In genomic region chr21:46154955-46155513, GRCh38 we compare ENCODE assay signal across 16 cellular contexts. TPM values are rescaled to one million over a fixed set of nuclear protein-coding genes. Genes with fewer than 3 reads are reported as not detected.
DNase-seq lines count a peak whose midpoint lies in the region; ATAC-seq, FAIRE-seq and TF ChIP-seq lines count a peak whose summit lies in the region.
"Had no signal": no experiment of that assay in that cellular context is flagged by ENCODE, and none has a peak within 500 bp of the region (broad histone marks: within the 10 kb centered on the region; RNA-seq: fewer than 3 reads in every experiment).

No MANE protein-coding gene starts in this region.

- H4K8ac ChIP-seq in H1 (ENCODE audit: extremely low read depth, insufficient read depth, low read length) = peak overlapping the region; percentile 3; the same call in 1 of the 2 replicates

- no peak for FAIRE-seq in H1 (lab: Jason Lieb, UNC)
- FAIRE-seq: H54 had no signal

- H3K27me3 ChIP-seq in right atrium auricular region (no peaks in the 10 kb centered on the region), H1 (replicated peaks in 1 of 4; ENCODE audit: control insufficient read depth in 3 of 4, extremely low read depth in 1 of 4, insufficient read depth in 3 of 4, low read length in 3 of 4) (no peaks in the 10 kb centered on the region), vagina (no peaks in the 10 kb centered on the region)

- H2BK12ac ChIP-seq in H1 (ENCODE audit: low read depth, low read length) = no peak overlapping the region

- peaks cover 0 to 4% of the 10 kb centered on the region in 2 experiments for H4K20me1 ChIP-seq in H1 (replicated peaks in 1 of 2; ENCODE audit: control insufficient read depth in 1 of 2, insufficient read depth in 2 of 2, low read length in 2 of 2)

- TF ChIP-seq POLR2A in H1 (IDR thresholded peaks at IDR 0.05; ENCODE audit: control extremely low read depth in 1 of 2, low read depth in 2 of 2, low read length in 2 of 2) = no peak
- no peak for TF ChIP-seq POLR2A in vagina (IDR thresholded peaks at IDR 0.05)

- no peak for TF ChIP-seq RAD21 in H1 (IDR thresholded peaks at IDR 0.05 in 1 of 2, conservative IDR thresholded peaks at IDR 0.05 in 1 of 2; ENCODE audit: low read depth in 2 of 2, low read length in 2 of 2)

- H3K18ac ChIP-seq in H1 (ENCODE audit: extremely low read depth, low read length) = no peak overlapping the region

- H4K91ac ChIP-seq in H1 (replicated peaks; ENCODE audit: insufficient read length, low read length) = no peak overlapping the region

- no peak overlapping the region for H3K4ac ChIP-seq in H1 (replicated peaks; ENCODE audit: insufficient read length, low read depth, low read length)

- peaks cover 0 to 12% of the 10 kb centered on the region in 2 donors for H3K4me1 ChIP-seq in right atrium auricular region
- H3K4me1 ChIP-seq in H1 (replicated peaks in 1 of 4; ENCODE audit: control insufficient read depth in 3 of 4, insufficient read depth in 4 of 4, low read length in 3 of 4) = peaks cover 0 to 24% (median 15%) of the 10 kb centered on the region in 4 experiments; a peak in 5 of 7 replicates
- H3K4me1 ChIP-seq in vagina = peaks cover 12% of the 10 kb centered on the region

- intact Hi-C loops in left ventricle myocardium superior (cut with micrococcal nuclease) = no loop called here
- intact Hi-C loops in vagina (cut with DNase I) = no loop called here

- H4K5ac ChIP-seq in H1 (ENCODE audit: insufficient read length, low read depth, low read length) = no peak overlapping the region

- no peak overlapping the region for H3K4me2 ChIP-seq in H1 (ENCODE audit: insufficient read depth in 1 of 2, low read depth in 2 of 2, low read length in 2 of 2)

- no peak for TF ChIP-seq EP300 in H1 (IDR thresholded peaks at IDR 0.05; ENCODE audit: borderline replicate concordance in 1 of 2, low read depth in 2 of 2, low read length in 2 of 2)

- H3K4me3 ChIP-seq in right atrium auricular region = no peak overlapping the region
- H3K4me3 ChIP-seq in H1 (ENCODE audit: extremely low read depth in 1 of 4, insufficient read depth in 2 of 4, low read depth in 3 of 4, low read length in 4 of 4) = no peak overlapping the region
- no peak overlapping the region for H3K4me3 ChIP-seq in vagina
- H3K4me3 ChIP-seq: lung had no signal

- no peaks in the 10 kb centered on the region; the same call in 1 of the 2 replicates for H3K79me1 ChIP-seq in H1 (ENCODE audit: low read depth, low read length)

- H3K9ac ChIP-seq in H1 (replicated peaks in 1 of 4; ENCODE audit: extremely low read depth in 1 of 4, low read depth in 3 of 4, low read length in 3 of 4) = no peak overlapping the region

- no peaks in the 10 kb centered on the region for H3K79me2 ChIP-seq in H1 (ENCODE audit: control insufficient read depth in 1 of 2, insufficient read depth in 2 of 2, low read length in 2 of 2)

- H2BK15ac ChIP-seq in H1 (ENCODE audit: low read length) = no peak overlapping the region

- POLR2A ChIA-PET in H1 (lab: Charles Lee; ENCODE audit: partially characterized antibody) = no interaction called here

- H3K27ac ChIP-seq in right atrium auricular region (no peak overlapping the region), H1 (ENCODE audit: low read depth, low read length) (no peak overlapping the region), vagina (no peak overlapping the region)

- no peak overlapping the region for H2BK5ac ChIP-seq in H1 (ENCODE audit: low read depth, low read length)

- H3K23ac ChIP-seq in H1 (ENCODE audit: insufficient read length) = no peak overlapping the region

- TF ChIP-seq CTCF in right atrium auricular region (IDR thresholded peaks at IDR 0.05) = no peak
- TF ChIP-seq CTCF in H1 (IDR thresholded peaks at IDR 0.05; ENCODE audit: control extremely low read depth in 1 of 3, insufficient read depth in 1 of 3, low read depth in 1 of 3, low read length in 3 of 3) = no peak
- TF ChIP-seq CTCF in omental fat pad (IDR thresholded peaks at IDR 0.05) = no peak
- no peak for TF ChIP-seq CTCF in vagina (IDR thresholded peaks at IDR 0.05)

- 92% methylated on average over 14 of the region's 16 CpGs; no CpG with 5 or more reads in 1 of the 2 experiments for WGBS in H1 (ENCODE audit: extremely low coverage in 1 of 2, insufficient coverage in 1 of 2, insufficient read length in 1 of 2, insufficient replicate concordance in 2 of 2, low coverage in 1 of 2, low lambda C conversion rate in 2 of 2, missing lambda C conversion rate in 1 of 2), 2 experiments

- no peak overlapping the region for H3K14ac ChIP-seq in H1 (ENCODE audit: insufficient read length)

- H2BK120ac ChIP-seq in H1 (replicated peaks; ENCODE audit: low read depth, low read length) = no peak overlapping the region

- no peaks in the 10 kb centered on the region for H3K23me2 ChIP-seq in H1 (ENCODE audit: low read depth, low read length)

- ATAC-seq in left ventricle myocardium superior (no peak), omental fat pad (ENCODE audit: low FRiP score) (no peak)
- ATAC-seq: Panc1 had no signal

- H3K9me3 ChIP-seq in right atrium auricular region = no peaks in the 10 kb centered on the region
- 0 out of 4 replicates have a peak, but pooled peaks cover 0 to 3% of the 10 kb centered on the region in 2 experiments for H3K9me3 ChIP-seq in H1 (ENCODE audit: insufficient read depth in 2 of 2, low read depth in 1 of 2, low read length in 1 of 2)
- H3K9me3 ChIP-seq in vagina = no peaks in the 10 kb centered on the region

- H2AFZ ChIP-seq in H1 (ENCODE audit: low read length) = no peak overlapping the region

- H2BK20ac ChIP-seq in H1 (ENCODE audit: low read length) = no peak overlapping the region

- DNase-seq in left ventricle myocardium superior (peak; percentile 22), right atrium auricular region (ENCODE audit: low spot score) (no peak), H1 (ENCODE audit: low read depth in 1 of 2, low spot score in 2 of 2) (peak in 1 of 2 experiments; percentile 43), omental fat pad (ENCODE audit: low spot score) (peak; percentile 2), vagina (ENCODE audit: extremely low spot score in 2 of 2) (peak; percentile 77 to 78), epidermal melanocyte (ENCODE audit: insufficient read length, low spot score) (no peak), NOMO-1 (lab: John Stamatoyannopoulos, UW; ENCODE audit: unreplicated experiment in 2 of 2) (no peak), SW 1271 (lab: John Stamatoyannopoulos, UW) (no peak)
- DNase-seq: activated CD4-positive, alpha-beta T cell treated with anti-CD3 and anti-CD28 coated beads, Interleukin-2, amount 50 U/mL, for 1 hour; central memory CD4-positive, alpha-beta T cell; COR-L47; NCI-H1092 treated with DMSO at 0.1 percent for 48 hours; NCI-H748 treated with DMSO at 0.1 percent for 48 hours had no signal

- no peaks in the 10 kb centered on the region for H3K36me3 ChIP-seq in right atrium auricular region
- H3K36me3 ChIP-seq in H1 (ENCODE audit: control insufficient read depth in 2 of 4, insufficient read depth in 4 of 4, low read length in 3 of 4) = peaks cover 0 to 4% (median under 1%) of the 10 kb centered on the region in 4 experiments; a peak in 2 of 8 replicates
- H3K36me3 ChIP-seq in vagina = no peaks in the 10 kb centered on the region

- no peak overlapping the region for H3K56ac ChIP-seq in H1 (replicated peaks; ENCODE audit: insufficient read length, low read depth, low read length)

- no peak overlapping the region for H2AK5ac ChIP-seq in H1 (ENCODE audit: low read depth, low read length)

- CTCF ChIA-PET in H1 (lab: Charles Lee; ENCODE audit: partially characterized antibody) = interaction anchor here (1.0 to 3.0 kb wide), 3 partner anchors 12 to 14 kb away, joined by 3 to 39 read pairs (median 5); no protein-coding TSS in a partner anchor

RNA-seq across cellular contexts. Expression of gene FTCD, which starts 0.3 kb away (rescaled TPM):
- total RNA-seq in left ventricle myocardium superior (1.5 TPM), right atrium auricular region (under 1 TPM in 1 of 2 donors, not detected in 1; 0.24 TPM), omental fat pad (not detected), vagina (not detected)
- 3.3 and 6.0 TPM in 2 replicates for total RNA-seq in H1 (2021; fragmentation: NEBNext Ultra II Directional; extraction: Animal tissue kit (Norgen Biotek cat#: 25700))
- 4.9 and 7.3 TPM in 2 replicates for polyA plus RNA-seq in H1 (2011; rRNA removed)
- 5.2 TPM for polyA plus RNA-seq in H1 (2011; cell fraction: cytosol; rRNA removed)
- polyA plus RNA-seq in H1 (2011; cell fraction: nucleus; rRNA removed) = 21.4 TPM
- polyA plus RNA-seq in H1 (2012, experiment 1 of 2) = 5.9 to 9.8 TPM (median 7.8 TPM) in 4 replicates
- polyA plus RNA-seq in H1 (2012, experiment 2 of 2) = 2.3 TPM
- polyA plus RNA-seq in H1 (2013, experiment 1 of 2) = 3.9 TPM
- 4.0 TPM for polyA plus RNA-seq in H1 (2013, experiment 2 of 2)
- polyA minus RNA-seq in H1 (2011; rRNA and poly(A)+ RNA removed) = 3.0 and 4.7 TPM in 2 replicates
- 6.4 TPM for polyA minus RNA-seq in H1 (2011; cell fraction: cytosol; rRNA and poly(A)+ RNA removed)
- 6.1 TPM for polyA minus RNA-seq in H1 (2011; cell fraction: nucleus; rRNA and poly(A)+ RNA removed)

RNA-seq across cellular contexts. Expression of gene SPATC1L, which starts 29.2 kb away (rescaled TPM):
- 12.0 TPM for total RNA-seq in left ventricle myocardium superior
- 10 to 100 TPM in 1 of 2 donors, 1 to 10 TPM in 1; 8.7 to 12.5 TPM for total RNA-seq in right atrium auricular region
- 49.4 and 50.0 TPM in 2 replicates for total RNA-seq in H1 (2021; fragmentation: NEBNext Ultra II Directional; extraction: Animal tissue kit (Norgen Biotek cat#: 25700))
- polyA plus RNA-seq in H1 (2011; rRNA removed) = 24.9 and 44.8 TPM in 2 replicates
- polyA plus RNA-seq in H1 (2011; cell fraction: cytosol; rRNA removed) = 16.4 TPM
- 43.3 TPM for polyA plus RNA-seq in H1 (2011; cell fraction: nucleus; rRNA removed)
- polyA plus RNA-seq in H1 (2012, experiment 1 of 2) = 38.0 to 56.9 TPM (median 53.3 TPM) in 4 replicates
- 50.4 TPM for polyA plus RNA-seq in H1 (2012, experiment 2 of 2)
- polyA plus RNA-seq in H1 (2013, experiment 1 of 2) = 48.1 TPM
- 48.0 TPM for polyA plus RNA-seq in H1 (2013, experiment 2 of 2)
- 6.2 and 7.1 TPM in 2 replicates for polyA minus RNA-seq in H1 (2011; rRNA and poly(A)+ RNA removed)
- polyA minus RNA-seq in H1 (2011; cell fraction: cytosol; rRNA and poly(A)+ RNA removed) = 30.3 TPM
- polyA minus RNA-seq in H1 (2011; cell fraction: nucleus; rRNA and poly(A)+ RNA removed) = 21.2 TPM
- total RNA-seq in omental fat pad = 1 to 10 TPM in 3 of 4 donors, under 1 TPM in 1; 0.96 to 8.0 (median 2.8) TPM
- 5.2 TPM for total RNA-seq in vagina

RNA-seq across cellular contexts. Expression of gene COL6A2, which starts 57.1 kb away (rescaled TPM):
- 196 TPM for total RNA-seq in left ventricle myocardium superior
- 100 to 1,000 TPM; 249 to 252 TPM for total RNA-seq in right atrium auricular region
- 60.6 and 62.7 TPM in 2 replicates for total RNA-seq in H1 (2021; fragmentation: NEBNext Ultra II Directional; extraction: Animal tissue kit (Norgen Biotek cat#: 25700))
- 60.1 and 79.2 TPM in 2 replicates for polyA plus RNA-seq in H1 (2011; rRNA removed)
- 60.4 TPM for polyA plus RNA-seq in H1 (2011; cell fraction: cytosol; rRNA removed)
- 219 TPM for polyA plus RNA-seq in H1 (2011; cell fraction: nucleus; rRNA removed)
- polyA plus RNA-seq in H1 (2012, experiment 1 of 2) = 38.8 to 78.4 TPM (median 69.6 TPM) in 4 replicates
- polyA plus RNA-seq in H1 (2012, experiment 2 of 2) = 41.6 TPM
- 99.7 TPM for polyA plus RNA-seq in H1 (2013, experiment 1 of 2)
- 84.9 TPM for polyA plus RNA-seq in H1 (2013, experiment 2 of 2)
- polyA minus RNA-seq in H1 (2011; rRNA and poly(A)+ RNA removed) = 14.9 and 16.7 TPM in 2 replicates
- polyA minus RNA-seq in H1 (2011; cell fraction: cytosol; rRNA and poly(A)+ RNA removed) = 30.5 TPM
- 40.6 TPM for polyA minus RNA-seq in H1 (2011; cell fraction: nucleus; rRNA and poly(A)+ RNA removed)
- 1,000 to 10,000 TPM in 1 of 4 donors, 100 to 1,000 TPM in 3; 480 to 1,153 (median 616) TPM for total RNA-seq in omental fat pad
- 535 TPM for total RNA-seq in vagina

Comparison
In these comparisons a context has a peak if more than half of its experiments do, and no peak if none do; other contexts are left out.
1. DNase-seq: peak in left ventricle myocardium superior (single experiment), omental fat pad (single experiment) and vagina (2 of 2); none in right atrium auricular region (single experiment), epidermal melanocyte (single experiment), NOMO-1 (0 of 2) and SW 1271 (0 of 2).